Comparison of ENCODE assay signal across 8 cellular contexts in the genomic region with DNA sequence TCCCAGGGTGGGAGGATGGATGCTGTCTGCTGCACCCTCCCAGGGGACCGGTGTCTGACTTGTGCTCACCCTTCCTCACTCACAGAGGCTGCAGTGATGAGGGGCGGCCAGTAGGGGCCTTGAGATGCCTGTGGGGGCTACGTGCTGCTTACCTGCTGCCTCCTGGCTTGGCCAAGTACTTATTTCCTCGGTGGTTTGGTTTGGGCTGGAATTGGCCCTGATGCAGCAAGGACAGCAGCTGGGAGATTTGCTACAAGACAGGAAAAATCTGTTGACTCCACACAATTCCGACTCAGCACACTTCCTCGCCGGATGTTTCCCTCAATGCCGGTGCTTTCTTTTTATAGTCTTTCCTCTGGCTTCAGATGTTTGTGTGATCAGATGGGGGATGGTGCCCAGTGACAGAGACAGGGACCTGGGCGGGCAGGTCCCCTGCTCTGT. TPM values are rescaled to one million over a fixed set of nuclear protein-coding genes. Genes with fewer than 3 reads are reported as not detected.
DNase-seq lines count a peak whose midpoint lies in the region; ATAC-seq, FAIRE-seq and TF ChIP-seq lines count a peak whose summit lies in the region.

No MANE protein-coding gene starts in this region.

- no peak overlapping the region for H3K4me3 ChIP-seq in BLaER1
- H3K4me3 ChIP-seq in HepG2 (replicated peaks in 1 of 3; ENCODE audit: insufficient read depth in 1 of 3, low read depth in 2 of 3, low read length in 3 of 3): no peak overlapping the region
- H3K4me3 ChIP-seq in gastroesophageal sphincter: no peak overlapping the region
- no peak overlapping the region for H3K4me3 ChIP-seq in stomach

- H3K9ac ChIP-seq in BLaER1 (peak overlapping the region; percentile 28; the same call in 1 of the 2 replicates), HepG2 (ENCODE audit: insufficient read depth, low read depth, low read length) (no peak overlapping the region)

- DNase-seq in HepG2 (ENCODE audit: low spot score): no peak
- no peak for DNase-seq in stomach

- CTCF ChIA-PET in HepG2 (lab: Yijun Ruan, JAX; ENCODE audit: low intra/inter-chr PET ratio, low total read pairs): no interaction called here

- H3K9me3 Mint-ChIP-seq in activated T-helper 17 cell treated with anti-CD3 and anti-CD28 coated beads, Interleukin-2, amount 50 U/mL, for 72 hours: no peaks in the 10 kb centered on the region

- H3K79me2 ChIP-seq in HepG2 (ENCODE audit: insufficient read depth, low read length): no peaks in the 10 kb centered on the region

- H3K27me3 Mint-ChIP-seq in activated T-helper 17 cell treated with anti-CD3 and anti-CD28 coated beads, Interleukin-2, amount 50 U/mL, for 72 hours: no peaks in the 10 kb centered on the region

- in situ Hi-C loops in HepG2 (cut with HindIII; ENCODE audit: extremely low pct_ligation_motif_present, low pct_unique_long_range_greater_than_20kb): no loop called here

- no peak for TF ChIP-seq POLR2A in HepG2 (IDR thresholded peaks at IDR 0.05; ENCODE audit: insufficient read depth in 1 of 2, low read depth in 2 of 2, low read length in 2 of 2)
- no peak for TF ChIP-seq POLR2A in gastroesophageal sphincter (IDR thresholded peaks at IDR 0.05)
- TF ChIP-seq POLR2A in stomach (IDR thresholded peaks at IDR 0.05): no peak

- H3K36me3 Mint-ChIP-seq in activated T-helper 17 cell treated with anti-CD3 and anti-CD28 coated beads, Interleukin-2, amount 50 U/mL, for 72 hours (ENCODE audit: low read depth): no peaks in the 10 kb centered on the region

- intact Hi-C loops in HepG2 (cut with micrococcal nuclease; ENCODE audit: unreplicated experiment) (no loop called here), stomach (cut with DNase I; ENCODE audit: low total_unique reads) (no loop called here)

- no peak for TF ChIP-seq RAD21 in HepG2 (CRISPR knock-in tag; IDR thresholded peaks at IDR 0.05)

- H4K20me1 ChIP-seq in BLaER1 (no peaks in the 10 kb centered on the region), HepG2 (ENCODE audit: insufficient read depth, low read length) (no peaks in the 10 kb centered on the region)

- no peaks in the 10 kb centered on the region for H3K36me3 ChIP-seq in BLaER1
- no peaks in the 10 kb centered on the region for H3K36me3 ChIP-seq in HepG2 (replicated peaks in 1 of 2; ENCODE audit: control insufficient read depth in 1 of 2, insufficient read depth in 2 of 2, low read length in 2 of 2)
- peaks cover 0 to 30% of the 10 kb centered on the region in 2 donors for H3K36me3 ChIP-seq in gastroesophageal sphincter
- peaks cover 0 to 7% (median 2%) of the 10 kb centered on the region in 4 donors for H3K36me3 ChIP-seq in stomach

- peak overlapping the region; percentile 78 for H3K4me2 ChIP-seq in BLaER1
- no peak overlapping the region for H3K4me2 ChIP-seq in HepG2 (ENCODE audit: low read depth, low read length)

- peak overlapping the region; percentile 42; the same call in 1 of the 2 replicates for H3K27ac ChIP-seq in BLaER1
- H3K27ac ChIP-seq in HepG2 (ENCODE audit: extremely low read length, insufficient read depth, low read length): no peak overlapping the region
- H3K27ac ChIP-seq in gastroesophageal sphincter: no peak overlapping the region
- peak overlapping the region in 1 of 5 donors; percentile 21 for H3K27ac ChIP-seq in stomach

- no TSS peak for BruUV-seq in HepG2 (replicated peaks; lab: Mats Ljungman, UMichigan)

- peak; percentile 39 for TF ChIP-seq CTCF in HepG2 (CRISPR knock-in tag; IDR thresholded peaks at IDR 0.05)
- peak in 1 of 4 experiments; percentile 20 for TF ChIP-seq CTCF in gastroesophageal sphincter (IDR thresholded peaks at IDR 0.05)
- peak in 1 of 7 experiments; percentile 11 for TF ChIP-seq CTCF in stomach (IDR thresholded peaks at IDR 0.05)

- ATAC-seq in GM19324 (IDR thresholded peaks at IDR 0.05; ENCODE audit: low FRiP score, unreplicated experiment): peak; percentile 66
- peak; percentile 87 for ATAC-seq in HG03521 (IDR thresholded peaks at IDR 0.05; ENCODE audit: unreplicated experiment)
- peak; percentile 53 for ATAC-seq in activated T-helper 17 cell treated with anti-CD3 and anti-CD28 coated beads, Interleukin-2, amount 50 U/mL, for 72 hours (replicated peaks)
- peak; percentile 90 for ATAC-seq in HepG2
- ATAC-seq in HG03571 (IDR thresholded peaks at IDR 0.05; ENCODE audit: unreplicated experiment): no peak
- ATAC-seq in gastroesophageal sphincter: no peak

- H3K27me3 ChIP-seq in BLaER1 (no peaks in the 10 kb centered on the region), HepG2 (ENCODE audit: control insufficient read depth in 1 of 2, insufficient read depth in 2 of 2, low read length in 2 of 2) (peaks cover 0 to under 1% of the 10 kb centered on the region in 2 experiments; a peak in 2 of 5 replicates), gastroesophageal sphincter (no peaks in the 10 kb centered on the region), stomach (no peaks in the 10 kb centered on the region)

- FAIRE-seq in HepG2 (lab: Jason Lieb, UNC): no peak

- peaks cover 51% of the 10 kb centered on the region for H3K4me1 ChIP-seq in BLaER1
- H3K4me1 ChIP-seq in HepG2 (ENCODE audit: insufficient read depth, low read length): no peaks in the 10 kb centered on the region
- peaks cover 0 to 7% (median 0%) of the 10 kb centered on the region in 3 donors for H3K4me1 ChIP-seq in gastroesophageal sphincter
- H3K4me1 ChIP-seq in stomach: peaks cover 0 to 25% (median 5%) of the 10 kb centered on the region in 4 donors

- WGBS in HepG2 (ENCODE audit: low lambda C conversion rate): 65% methylated on average over 6 of the region's 9 CpGs
- 41 to 60% methylated on average over 1 to 5 of the region's 9 CpGs for WGBS in gastroesophageal sphincter (ENCODE audit: low coverage in 1 of 2), 2 donors
- WGBS in stomach, 5 donors: 41 to 52% (median 47%) methylated on average over 9 of the region's 9 CpGs

- H3K9me3 ChIP-seq in BLaER1 (no peaks in the 10 kb centered on the region), HepG2 (ENCODE audit: low read length) (no peaks in the 10 kb centered on the region), gastroesophageal sphincter (no peaks in the 10 kb centered on the region), stomach (no peaks in the 10 kb centered on the region)

- H2AFZ ChIP-seq in HepG2 (ENCODE audit: low read length): no peak overlapping the region

- no peak for TF ChIP-seq EP300 in HepG2 (IDR thresholded peaks at IDR 0.05; ENCODE audit: low read depth in 2 of 2, low read length in 2 of 2)
- TF ChIP-seq EP300 in HepG2 (CRISPR knock-in tag; IDR thresholded peaks at IDR 0.05; ENCODE audit: borderline replicate concordance): no peak
- no peak for TF ChIP-seq EP300 in gastroesophageal sphincter (IDR thresholded peaks at IDR 0.05)
- TF ChIP-seq EP300 in stomach (IDR thresholded peaks at IDR 0.05): no peak

- POLR2A ChIA-PET in HepG2 (lab: Yijun Ruan, JAX): no interaction called here

- peaks cover 6% of the 10 kb centered on the region for H3K4me1 Mint-ChIP-seq in activated T-helper 17 cell treated with anti-CD3 and anti-CD28 coated beads, Interleukin-2, amount 50 U/mL, for 72 hours

- H3K27ac Mint-ChIP-seq in activated T-helper 17 cell treated with anti-CD3 and anti-CD28 coated beads, Interleukin-2, amount 50 U/mL, for 72 hours: peak overlapping the region; percentile 12

- peak overlapping the region; percentile 18 for H3K4me3 Mint-ChIP-seq in activated T-helper 17 cell treated with anti-CD3 and anti-CD28 coated beads, Interleukin-2, amount 50 U/mL, for 72 hours

RNA-seq across cellular contexts. Expression of gene PCDH12, which starts 6.6 kb away (rescaled TPM):
- total RNA-seq in activated T-helper 17 cell treated with anti-CD3 and anti-CD28 coated beads, Interleukin-2, amount 50 U/mL, for 72 hours: 1 to 10 TPM in 1 of 2 donors, under 1 TPM in 1; 0.54 to 4.3 TPM
- not detected in 2 replicates for total RNA-seq in HepG2 (2016; rRNA removed; fragmentation: Illumina TruSeq; extraction: Trizol)
- not detected in 2 replicates for total RNA-seq in HepG2 (2016; cell fraction: cytosol; rRNA removed; fragmentation: Illumina TruSeq; extraction: Trizol; ENCODE audit: low read depth)
- not detected in 2 replicates for total RNA-seq in HepG2 (2016; cell fraction: insoluble cytoplasmic fraction; rRNA removed; fragmentation: Illumina TruSeq; extraction: Trizol)
- total RNA-seq in HepG2 (2016; cell fraction: membrane; rRNA removed; fragmentation: Illumina TruSeq; extraction: Trizol): not detected in 2 replicates
- not detected in 2 replicates for total RNA-seq in HepG2 (2016; cell fraction: nucleus; rRNA removed; fragmentation: Illumina TruSeq; extraction: Trizol)
- not detected in 2 replicates for polyA plus RNA-seq in HepG2 (2011; rRNA removed)
- not detected in 2 replicates for polyA plus RNA-seq in HepG2 (2011; cell fraction: cytosol; rRNA removed)
- polyA plus RNA-seq in HepG2 (2011; cell fraction: nucleus; rRNA removed): not detected in 2 replicates
- polyA plus RNA-seq in HepG2 (2012): 0.13 and 0.25 TPM in 2 replicates
- not detected in 2 replicates for polyA plus RNA-seq in HepG2 (2016; cell fraction: cytosol; fragmentation: Illumina TruSeq; extraction: Trizol; ENCODE audit: low read depth)
- not detected in 2 replicates for polyA plus RNA-seq in HepG2 (2016; cell fraction: insoluble cytoplasmic fraction; fragmentation: Illumina TruSeq; extraction: Trizol; ENCODE audit: low read depth)
- not detected in 2 replicates for polyA plus RNA-seq in HepG2 (2016; cell fraction: membrane; fragmentation: Illumina TruSeq; extraction: Trizol; ENCODE audit: low read depth)
- not detected in 2 replicates for polyA plus RNA-seq in HepG2 (2016; cell fraction: nucleus; fragmentation: Illumina TruSeq; extraction: Trizol; ENCODE audit: insufficient read depth, low read depth)
- polyA minus RNA-seq in HepG2 (2011; rRNA and poly(A)+ RNA removed; ENCODE audit: low replicate concordance): 0.33 TPM in 1 of 2 replicates, not detected in the other
- polyA minus RNA-seq in HepG2 (2011; cell fraction: cytosol; rRNA and poly(A)+ RNA removed): not detected in 2 replicates
- polyA minus RNA-seq in HepG2 (2011; cell fraction: nucleus; rRNA and poly(A)+ RNA removed): not detected in 2 replicates
- 1 to 10 TPM; 4.2 to 6.8 (median 6.0) TPM for total RNA-seq in gastroesophageal sphincter
- total RNA-seq in stomach: 1 to 10 TPM; 1.2 to 7.0 (median 3.7) TPM
- under 1 TPM; 0.35 to 0.46 (median 0.37) TPM for polyA plus RNA-seq in stomach

RNA-seq across cellular contexts. Expression of gene RNF14, which starts 17.5 kb away (rescaled TPM):
- total RNA-seq in activated T-helper 17 cell treated with anti-CD3 and anti-CD28 coated beads, Interleukin-2, amount 50 U/mL, for 72 hours: 10 to 100 TPM; 28.4 to 30.8 TPM
- 28.1 and 42.4 TPM in 2 replicates for total RNA-seq in HepG2 (2016; rRNA removed; fragmentation: Illumina TruSeq; extraction: Trizol)
- 7.6 TPM in 2 replicates for total RNA-seq in HepG2 (2016; cell fraction: cytosol; rRNA removed; fragmentation: Illumina TruSeq; extraction: Trizol; ENCODE audit: low read depth)
- 29.9 and 40.7 TPM in 2 replicates for total RNA-seq in HepG2 (2016; cell fraction: insoluble cytoplasmic fraction; rRNA removed; fragmentation: Illumina TruSeq; extraction: Trizol)
- total RNA-seq in HepG2 (2016; cell fraction: membrane; rRNA removed; fragmentation: Illumina TruSeq; extraction: Trizol): 23.1 and 23.3 TPM in 2 replicates
- total RNA-seq in HepG2 (2016; cell fraction: nucleus; rRNA removed; fragmentation: Illumina TruSeq; extraction: Trizol): 16.1 and 19.9 TPM in 2 replicates
- polyA plus RNA-seq in HepG2 (2011; rRNA removed): 11.0 and 11.3 TPM in 2 replicates
- 6.2 and 9.3 TPM in 2 replicates for polyA plus RNA-seq in HepG2 (2011; cell fraction: cytosol; rRNA removed)
- 5.6 and 8.1 TPM in 2 replicates for polyA plus RNA-seq in HepG2 (2011; cell fraction: nucleus; rRNA removed)
- 13.0 and 15.4 TPM in 2 replicates for polyA plus RNA-seq in HepG2 (2012)
- 5.0 and 7.5 TPM in 2 replicates for polyA plus RNA-seq in HepG2 (2016; cell fraction: cytosol; fragmentation: Illumina TruSeq; extraction: Trizol; ENCODE audit: low read depth)
- 23.5 and 26.8 TPM in 2 replicates for polyA plus RNA-seq in HepG2 (2016; cell fraction: insoluble cytoplasmic fraction; fragmentation: Illumina TruSeq; extraction: Trizol; ENCODE audit: low read depth)
- polyA plus RNA-seq in HepG2 (2016; cell fraction: membrane; fragmentation: Illumina TruSeq; extraction: Trizol; ENCODE audit: low read depth): 11.6 and 11.8 TPM in 2 replicates
- 9.6 and 13.2 TPM in 2 replicates for polyA plus RNA-seq in HepG2 (2016; cell fraction: nucleus; fragmentation: Illumina TruSeq; extraction: Trizol; ENCODE audit: insufficient read depth, low read depth)
- 16.9 and 18.8 TPM in 2 replicates for polyA minus RNA-seq in HepG2 (2011; rRNA and poly(A)+ RNA removed; ENCODE audit: low replicate concordance)
- polyA minus RNA-seq in HepG2 (2011; cell fraction: cytosol; rRNA and poly(A)+ RNA removed): 8.3 and 10.7 TPM in 2 replicates
- polyA minus RNA-seq in HepG2 (2011; cell fraction: nucleus; rRNA and poly(A)+ RNA removed): 10.7 and 13.6 TPM in 2 replicates
- 100 to 1,000 TPM in 2 of 4 donors, 10 to 100 TPM in 2; 72.6 to 115 (median 96.9) TPM for total RNA-seq in gastroesophageal sphincter
- 10 to 100 TPM; 24.2 to 67.4 (median 43.2) TPM for total RNA-seq in stomach
- 10 to 100 TPM; 14.4 to 26.1 (median 25.5) TPM for polyA plus RNA-seq in stomach

RNA-seq across cellular contexts. Expression of gene DELE1, which starts 27.7 kb away (rescaled TPM):
- 10 to 100 TPM; 80.4 to 82.8 TPM for total RNA-seq in activated T-helper 17 cell treated with anti-CD3 and anti-CD28 coated beads, Interleukin-2, amount 50 U/mL, for 72 hours
- total RNA-seq in HepG2 (2016; rRNA removed; fragmentation: Illumina TruSeq; extraction: Trizol): 46.5 and 57.5 TPM in 2 replicates
- 7.7 and 8.6 TPM in 2 replicates for total RNA-seq in HepG2 (2016; cell fraction: cytosol; rRNA removed; fragmentation: Illumina TruSeq; extraction: Trizol; ENCODE audit: low read depth)
- 44.4 and 53.9 TPM in 2 replicates for total RNA-seq in HepG2 (2016; cell fraction: insoluble cytoplasmic fraction; rRNA removed; fragmentation: Illumina TruSeq; extraction: Trizol)
- total RNA-seq in HepG2 (2016; cell fraction: membrane; rRNA removed; fragmentation: Illumina TruSeq; extraction: Trizol): 23.5 and 25.7 TPM in 2 replicates
- 61.2 and 73.5 TPM in 2 replicates for total RNA-seq in HepG2 (2016; cell fraction: nucleus; rRNA removed; fragmentation: Illumina TruSeq; extraction: Trizol)
- polyA plus RNA-seq in HepG2 (2011; rRNA removed): 90.3 and 97.1 TPM in 2 replicates
- 44.7 and 66.5 TPM in 2 replicates for polyA plus RNA-seq in HepG2 (2011; cell fraction: cytosol; rRNA removed)
- polyA plus RNA-seq in HepG2 (2011; cell fraction: nucleus; rRNA removed): 267 and 277 TPM in 2 replicates
- polyA plus RNA-seq in HepG2 (2012): 44.3 and 49.8 TPM in 2 replicates
- polyA plus RNA-seq in HepG2 (2016; cell fraction: cytosol; fragmentation: Illumina TruSeq; extraction: Trizol; ENCODE audit: low read depth): 8.6 and 10.7 TPM in 2 replicates
- 46.9 and 52.3 TPM in 2 replicates for polyA plus RNA-seq in HepG2 (2016; cell fraction: insoluble cytoplasmic fraction; fragmentation: Illumina TruSeq; extraction: Trizol; ENCODE audit: low read depth)
- 20.4 and 27.3 TPM in 2 replicates for polyA plus RNA-seq in HepG2 (2016; cell fraction: membrane; fragmentation: Illumina TruSeq; extraction: Trizol; ENCODE audit: low read depth)
- polyA plus RNA-seq in HepG2 (2016; cell fraction: nucleus; fragmentation: Illumina TruSeq; extraction: Trizol; ENCODE audit: insufficient read depth, low read depth): 113 TPM in 2 replicates
- 120 and 133 TPM in 2 replicates for polyA minus RNA-seq in HepG2 (2011; rRNA and poly(A)+ RNA removed; ENCODE audit: low replicate concordance)
- polyA minus RNA-seq in HepG2 (2011; cell fraction: cytosol; rRNA and poly(A)+ RNA removed): 27.7 and 33.0 TPM in 2 replicates
- 76.1 and 82.6 TPM in 2 replicates for polyA minus RNA-seq in HepG2 (2011; cell fraction: nucleus; rRNA and poly(A)+ RNA removed)
- total RNA-seq in gastroesophageal sphincter: 10 to 100 TPM; 38.8 to 92.3 (median 62.5) TPM
- 100 to 1,000 TPM in 1 of 5 donors, 10 to 100 TPM in 4; 65.0 to 100 (median 98.2) TPM for total RNA-seq in stomach
- polyA plus RNA-seq in stomach: 10 to 100 TPM; 29.2 to 39.8 (median 32.6) TPM

Comparison
In these comparisons a context has a peak if more than half of its experiments do, and no peak if none do; other contexts are left out.
1. ATAC-seq: peak in GM19324 (single experiment), HG03521 (single experiment), activated T-helper 17 cell treated with anti-CD3 and anti-CD28 coated beads, Interleukin-2, amount 50 U/mL, for 72 hours (single experiment) and HepG2 (single experiment); none in HG03571 (single experiment) and gastroesophageal sphincter (single experiment).